Comparison of ENCODE assay signal across 9 cellular contexts in the genomic region with DNA sequence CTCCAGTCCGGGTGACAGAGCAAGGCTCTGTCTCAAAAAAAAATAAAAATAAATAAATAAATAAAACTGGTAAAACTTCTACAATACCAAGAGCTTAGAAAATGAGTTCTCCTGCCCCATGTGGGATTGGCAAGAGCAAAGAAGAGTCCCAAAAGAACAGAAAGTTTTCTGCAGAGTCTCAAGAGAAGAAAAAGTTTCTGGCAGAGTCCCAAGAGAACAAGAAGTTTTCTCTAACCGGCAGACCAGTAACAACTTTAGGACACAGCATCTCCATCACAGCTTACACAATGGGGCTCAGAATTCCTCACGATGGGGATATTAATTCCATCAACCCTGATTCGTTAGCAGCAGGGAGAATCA. TPM values are rescaled to one million over a fixed set of nuclear protein-coding genes. Genes with fewer than 3 reads are reported as not detected.
A peak's percentile ranks its signal among the peaks of the same experiment; 100 is the strongest.
DNase-seq lines count a peak whose midpoint lies in the region; ATAC-seq, FAIRE-seq and TF ChIP-seq lines count a peak whose summit lies in the region.
"Had no signal": no experiment of that assay in that cellular context is flagged by ENCODE, and none has a peak within 500 bp of the region (broad histone marks: within the 10 kb centered on the region; RNA-seq: fewer than 3 reads in every experiment).

No MANE protein-coding gene starts in this region.

- 18 to 29% methylated on average over 4 of the region's 4 CpGs for WGBS in pancreas, 2 donors

- peaks cover 6% of the 10 kb centered on the region for H3K36me3 Mint-ChIP-seq in Caco-2 (ENCODE audit: insufficient read depth, unreplicated experiment)

- H2AFZ ChIP-seq in PC-3 (ENCODE audit: low read length) = peak overlapping the region; percentile 90; the same call in 1 of the 2 replicates

- no peaks in the 10 kb centered on the region for H4K20me1 ChIP-seq in PC-3 (ENCODE audit: low read length)

- no peak for TF ChIP-seq CTCF in Caco-2 (IDR thresholded peaks at IDR 0.05; ENCODE audit: insufficient read depth in 1 of 2, low read depth in 1 of 2, low read length in 1 of 2, severe bottlenecking in 1 of 2, unreplicated experiment in 1 of 2)
- TF ChIP-seq CTCF in PC-3 (conservative IDR thresholded peaks at IDR 0.05; ENCODE audit: low read depth, low read length) = no peak
- no peak for TF ChIP-seq CTCF in epithelial cell of proximal tubule (conservative IDR thresholded peaks at IDR 0.05; ENCODE audit: low read depth, low read length)
- no peak for TF ChIP-seq CTCF in pancreas (IDR thresholded peaks at IDR 0.05)

- intact Hi-C loops in Caco-2 (cut with micrococcal nuclease; ENCODE audit: unreplicated experiment) (loop anchor here (5.0 to 10.0 kb wide), 2 partner anchors 73 to 104 kb away; a partner anchor contains a TSS), PC-3 (cut with micrococcal nuclease) (loop anchor here (5.0 kb wide), 1 partner anchor 34 kb away; no protein-coding TSS in a partner anchor), pancreas (cut with DNase I) (loop anchor here in 1 of 3 donors (10.0 kb wide), 1 partner anchor 87 kb away; no protein-coding TSS in a partner anchor)

- ATAC-seq in PC-3 (no peak), pancreas (no peak)

- no peak overlapping the region for H3K27ac ChIP-seq in PC-3 (ENCODE audit: low read length)
- H3K27ac ChIP-seq in pancreas = no peak overlapping the region

- H3K27ac Mint-ChIP-seq in Caco-2 (ENCODE audit: unreplicated experiment) = no peak overlapping the region

- H3K9me2 ChIP-seq in PC-3 (replicated peaks; ENCODE audit: low read length) = no peaks in the 10 kb centered on the region

- DNase-seq in Caco-2 (no peak), PC-3 (no peak), epithelial cell of proximal tubule (ENCODE audit: low read depth) (no peak), pancreas (no peak), HT-29 (ENCODE audit: low spot score) (no peak), NCI-H1930 (lab: John Stamatoyannopoulos, UW) (no peak), A172 (ENCODE audit: low spot score) (no peak), activated gamma-delta T cell (lab: John Stamatoyannopoulos, UW) (no peak)

- peak overlapping the region; percentile 66 for H3K4me3 ChIP-seq in Caco-2 (ENCODE audit: low read depth, low read length)
- peak overlapping the region; percentile 73 for H3K4me3 ChIP-seq in PC-3 (ENCODE audit: low read length)
- H3K4me3 ChIP-seq in epithelial cell of proximal tubule (ENCODE audit: low read depth, low read length) = peak overlapping the region; percentile 85
- H3K4me3 ChIP-seq in pancreas = peak overlapping the region in 3 of 4 donors; percentile 23 to 68 (median 66)

- H3K4me1 ChIP-seq in Caco-2 = 0 out of 2 replicates have a peak, but pooled peaks cover 5% of the 10 kb centered on the region
- peaks cover 11% of the 10 kb centered on the region for H3K4me1 ChIP-seq in PC-3 (ENCODE audit: insufficient read depth, low read length)
- H3K4me1 ChIP-seq in pancreas = peaks cover 0 to 20% (median 6%) of the 10 kb centered on the region in 3 donors

- H3K27me3 Mint-ChIP-seq in Caco-2 (ENCODE audit: insufficient read depth, unreplicated experiment) = no peaks in the 10 kb centered on the region

- H3K36me3 ChIP-seq in Caco-2 (ENCODE audit: control insufficient read depth, insufficient read depth, low read length) (no peaks in the 10 kb centered on the region), PC-3 (ENCODE audit: low read depth, low read length) (no peaks in the 10 kb centered on the region; the same call in 1 of the 2 replicates), pancreas (peaks cover 0 to 6% (median 0%) of the 10 kb centered on the region in 3 donors)

- no peaks in the 10 kb centered on the region for H3K4me1 Mint-ChIP-seq in Caco-2 (ENCODE audit: low read depth, unreplicated experiment)

- CTCF ChIA-PET in Caco-2 (lab: Charles Lee) (interaction anchor here (0.8 to 1.3 kb wide), 3 partner anchors 65 to 105 kb away, joined by 3 to 4 read pairs (median 3); no protein-coding TSS in a partner anchor), PC-3 (lab: Charles Lee) (no interaction called here)

- POLR2A ChIA-PET in Caco-2 (lab: Charles Lee) (interaction anchor here (0.5 kb wide), 1 partner anchor 866 kb away, joined by 3 read pairs; no protein-coding TSS in a partner anchor), PC-3 (lab: Charles Lee; ENCODE audit: unreplicated experiment) (interaction anchor here (0.6 kb wide), 1 partner anchor 81 kb away, joined by 4 read pairs; no protein-coding TSS in a partner anchor)

- H3K9me3 Mint-ChIP-seq in Caco-2 (ENCODE audit: unreplicated experiment) = no peaks in the 10 kb centered on the region

- no TSS peak for BruUV-seq in Caco-2 (replicated peaks; lab: Mats Ljungman, UMichigan)
- no TSS peak for BruUV-seq in PC-3 (replicated peaks; lab: Mats Ljungman, UMichigan)

- FAIRE-seq in pancreas (lab: Jason Lieb, UNC) = no peak
- FAIRE-seq: islet of Langerhans had no signal

- H3K4me2 ChIP-seq in PC-3 (ENCODE audit: low read length) = peak overlapping the region; percentile 89

- peak overlapping the region; percentile 93 for H3K4me3 Mint-ChIP-seq in Caco-2 (ENCODE audit: unreplicated experiment)

- peak overlapping the region; percentile 62; the same call in 1 of the 2 replicates for H3K9ac ChIP-seq in PC-3 (ENCODE audit: low read length)

- H3K9me3 ChIP-seq in Caco-2 = no peaks in the 10 kb centered on the region
- H3K9me3 ChIP-seq in PC-3 (ENCODE audit: low read length) = no peaks in the 10 kb centered on the region
- H3K9me3 ChIP-seq in pancreas = no peaks in the 10 kb centered on the region

- H3K27me3 ChIP-seq in Caco-2 (replicated peaks; ENCODE audit: control insufficient read depth, insufficient read depth, low read length) = no peaks in the 10 kb centered on the region
- no peaks in the 10 kb centered on the region for H3K27me3 ChIP-seq in PC-3 (ENCODE audit: low read length)
- H3K27me3 ChIP-seq in pancreas = no peaks in the 10 kb centered on the region

- no peaks in the 10 kb centered on the region for H3F3A ChIP-seq in PC-3 (ENCODE audit: low read length, unreplicated experiment)

- H3K79me2 ChIP-seq in PC-3 (ENCODE audit: low read length) = peaks cover 13% of the 10 kb centered on the region

RNA-seq across cellular contexts. Expression of a gene that starts 1.1 kb away (rescaled TPM):
- total RNA-seq in Caco-2 (2022) (24.9 and 26.4 TPM in 2 replicates), PC-3 (2014; rRNA removed) (37.7 and 38.8 TPM in 2 replicates), epithelial cell of proximal tubule (8.4 and 12.6 TPM in 2 replicates), pancreas (10 to 100 TPM; 16.7 to 32.9 (median 21.1) TPM)
- polyA plus RNA-seq in pancreas = 10 to 100 TPM in 1 of 2 donors, 1 to 10 TPM in 1; 7.9 to 11.4 TPM
- total RNA-seq in HT-29 (2014; rRNA removed; shearing (Covaris generic)) = 18.1 and 20.7 TPM in 2 replicates
- 56.2 and 59.2 TPM in 2 replicates for total RNA-seq in A172 (2014; rRNA removed; shearing (Covaris generic))
